8 cellular contexts compared by ENCODE assay signal in genomic region chr11:35045219-35045819, GRCh38.
DNase-seq lines count a peak whose midpoint lies in the region; ATAC-seq and TF ChIP-seq lines count a peak whose summit lies in the region.

No MANE protein-coding gene starts in this region.

- DNase-seq in DMS53 (lab: John Stamatoyannopoulos, UW): peak; percentile 95
- peak; percentile 41 for DNase-seq in HT-29 (ENCODE audit: low spot score)
- DNase-seq in activated CD8-positive, alpha-beta memory T cell treated with anti-CD3 and anti-CD28 coated beads for 24 hours: peak; percentile 78
- DNase-seq in lung microvascular endothelial cell (ENCODE audit: low read depth in 2 of 2): peak; percentile 59 to 79
- DNase-seq in HuH-7.5 (ENCODE audit: low spot score): no peak
- no peak for DNase-seq in cerebellar nuclear complex (lab: John Stamatoyannopoulos, UW)
- no peak for DNase-seq in breast epithelium (ENCODE audit: low spot score in 2 of 2)

- no peak for ATAC-seq in GM18868 (IDR thresholded peaks at IDR 0.05; ENCODE audit: unreplicated experiment)

- H3K4me3 ChIP-seq in breast epithelium: no peak overlapping the region

- H3K27ac ChIP-seq in breast epithelium: no peak overlapping the region

- no peaks in the 10 kb centered on the region for H3K27me3 ChIP-seq in breast epithelium

- intact Hi-C loops in breast epithelium (cut with DNase I; ENCODE audit: low total_unique reads): no loop called here

- TF ChIP-seq CTCF in breast epithelium (IDR thresholded peaks at IDR 0.05): no peak

- H3K9me3 ChIP-seq in breast epithelium: no peaks in the 10 kb centered on the region

- no peaks in the 10 kb centered on the region for H3K4me1 ChIP-seq in breast epithelium

- H3K36me3 ChIP-seq in breast epithelium: no peaks in the 10 kb centered on the region

- no peak for TF ChIP-seq POLR2A in breast epithelium (IDR thresholded peaks at IDR 0.05)

Comparison
In these comparisons a context has a peak if more than half of its experiments do, and no peak if none do; other contexts are left out.
1. DNase-seq: peak in DMS53 (single experiment), HT-29 (single experiment), activated CD8-positive, alpha-beta memory T cell treated with anti-CD3 and anti-CD28 coated beads for 24 hours (single experiment) and lung microvascular endothelial cell (2 of 2); none in HuH-7.5 (single experiment), cerebellar nuclear complex (0 of 2) and breast epithelium (0 of 2).